Comparison of ENCODE assay signal across 22 cellular contexts in genomic region chr14:21543426-21544350, GRCh38. TPM values are rescaled to one million over a fixed set of nuclear protein-coding genes. Genes with fewer than 3 reads are reported as not detected.
A peak's percentile ranks its signal among the peaks of the same experiment; 100 is the strongest.
DNase-seq lines count a peak whose midpoint lies in the region; TF ChIP-seq lines count a peak whose summit lies in the region.
"Had no signal": no experiment of that assay in that cellular context is flagged by ENCODE, and none has a peak within 500 bp of the region (broad histone marks: within the 10 kb centered on the region; RNA-seq: fewer than 3 reads in every experiment).

No MANE protein-coding gene starts in this region.

- peak overlapping the region; percentile 44 for H3K27ac ChIP-seq in HUES48 (ENCODE audit: low read depth, low read length)
- H3K27ac ChIP-seq: adrenal gland, BLaER1, gastrocnemius medialis, KMS-11, SJCRH30, stomach had no signal

- peaks cover 33% of the 10 kb centered on the region for H3K4me1 ChIP-seq in HUES48 (ENCODE audit: control insufficient read depth, insufficient read depth, low read length)
- H3K4me1 ChIP-seq: adrenal gland, BLaER1, gastrocnemius medialis, SJCRH30, stomach had no signal

- TF ChIP-seq CTCF in glutamatergic neuron (IDR thresholded peaks at IDR 0.05; ENCODE audit: partially characterized antibody, unreplicated experiment) (no peak), progenitor cell of endocrine pancreas (IDR thresholded peaks at IDR 0.05; ENCODE audit: unreplicated experiment) (no peak)

- H3K4me3 Mint-ChIP-seq in glutamatergic neuron (ENCODE audit: unreplicated experiment) (peak overlapping the region; percentile 62), progenitor cell of endocrine pancreas (ENCODE audit: low read depth) (peak overlapping the region; percentile 57)

- H3K27ac Mint-ChIP-seq in glutamatergic neuron (ENCODE audit: unreplicated experiment): peak overlapping the region; percentile 90
- peak overlapping the region; percentile 68 for H3K27ac Mint-ChIP-seq in progenitor cell of endocrine pancreas

- H3K27me3 ChIP-seq in HUES48 (ENCODE audit: control insufficient read depth, insufficient read depth, low read length): no peaks in the 10 kb centered on the region
- H3K27me3 ChIP-seq: BLaER1, SJCRH30 had no signal

- DNase-seq in NCI-H2171 treated with DMSO at 0.1 percent for 48 hours (lab: John Stamatoyannopoulos, UW) (peak; percentile 95), glutamatergic neuron (peak; percentile 40), progenitor cell of endocrine pancreas (ENCODE audit: low spot score, unreplicated experiment) (no peak), NCI-H2029 (lab: John Stamatoyannopoulos, UW) (no peak), AML-193 (lab: John Stamatoyannopoulos, UW) (no peak), NOMO-1 (lab: John Stamatoyannopoulos, UW; ENCODE audit: unreplicated experiment in 2 of 2) (no peak)
- DNase-seq: activated CD4-positive, alpha-beta T cell treated with anti-CD3 and anti-CD28 coated beads, Interleukin-2, amount 50 U/mL, for 4 hours; adrenal gland; cerebellar nuclear complex; gastrocnemius medialis; kidney; NCI-H1930; posterior cingulate gyrus; SJCRH30; stimulated activated CD4-positive, alpha-beta T cell treated with anti-CD3 and anti-CD28 coated beads, Interleukin-12 subunit alpha, Interleukin-12 subunit beta, amount 100 ng/mL, for 4 hours; stomach had no signal

- H3K9me3 Mint-ChIP-seq in glutamatergic neuron (ENCODE audit: unreplicated experiment) (peaks cover 5% of the 10 kb centered on the region), progenitor cell of endocrine pancreas (ENCODE audit: low read depth) (no peaks in the 10 kb centered on the region)

- H3K36me3 Mint-ChIP-seq in glutamatergic neuron (ENCODE audit: unreplicated experiment): no peaks in the 10 kb centered on the region
- no peaks in the 10 kb centered on the region for H3K36me3 Mint-ChIP-seq in progenitor cell of endocrine pancreas (ENCODE audit: insufficient read depth)

- peaks cover 8% of the 10 kb centered on the region for H3K27me3 Mint-ChIP-seq in glutamatergic neuron (ENCODE audit: unreplicated experiment)
- H3K27me3 Mint-ChIP-seq in progenitor cell of endocrine pancreas: no peaks in the 10 kb centered on the region

- H3K4me3 ChIP-seq in HUES48 (ENCODE audit: low read depth, low read length): peak overlapping the region; percentile 39; the same call in 1 of the 2 replicates
- H3K4me3 ChIP-seq: adrenal gland, BLaER1, gastrocnemius medialis, SJCRH30, stomach had no signal

- H3K4me1 Mint-ChIP-seq in glutamatergic neuron (ENCODE audit: low read depth, unreplicated experiment) (peaks cover 9% of the 10 kb centered on the region), progenitor cell of endocrine pancreas (ENCODE audit: low read depth) (peaks cover 19% of the 10 kb centered on the region)

- H3K9ac ChIP-seq in HUES48 (ENCODE audit: low read depth, low read length): 0 out of 2 replicates have a peak overlapping the region, but pooled peaks have one; percentile 9
- H3K9ac ChIP-seq: BLaER1, KMS-11 had no signal

- H3K36me3 ChIP-seq in HUES48 (ENCODE audit: control insufficient read depth, insufficient read depth, low read length): no peaks in the 10 kb centered on the region
- H3K36me3 ChIP-seq: adrenal gland, BLaER1, gastrocnemius medialis, SJCRH30, stomach had no signal

- H3K9me3 ChIP-seq in HUES48 (ENCODE audit: control insufficient read depth, insufficient read depth, low read length): peaks cover 5% of the 10 kb centered on the region; the same call in 1 of the 2 replicates
- H3K9me3 ChIP-seq: adrenal gland, BLaER1, gastrocnemius medialis, SJCRH30, stomach had no signal

RNA-seq across cellular contexts. Expression of gene SALL2, which starts 17.5 kb away (rescaled TPM):
- total RNA-seq in glutamatergic neuron (ENCODE audit: unreplicated experiment) (62.9 TPM), progenitor cell of endocrine pancreas (83.5 and 89.2 TPM in 2 replicates)

RNA-seq across cellular contexts. Expression of gene METTL3, which starts 32.5 kb away (rescaled TPM):
- total RNA-seq in glutamatergic neuron (ENCODE audit: unreplicated experiment): 90.0 TPM
- 82.6 and 82.7 TPM in 2 replicates for total RNA-seq in progenitor cell of endocrine pancreas

RNA-seq across cellular contexts. Expression of gene OR10G3, which starts 36.2 kb away (rescaled TPM):
- total RNA-seq in glutamatergic neuron (ENCODE audit: unreplicated experiment) (not detected), progenitor cell of endocrine pancreas (not detected in 2 replicates)
- total RNA-seq: adrenal gland, Daoy, endothelial cell of umbilical vein, gastrocnemius medialis, kidney, mucosa of gallbladder, SJCRH30, stomach had no signal

Comparison
In these comparisons a context has a peak if more than half of its experiments do, and no peak if none do; other contexts are left out.
1. DNase-seq: peak in NCI-H2171 treated with DMSO at 0.1 percent for 48 hours (single experiment) and glutamatergic neuron (single experiment); none in progenitor cell of endocrine pancreas (single experiment), NCI-H2029 (single experiment), AML-193 (0 of 2) and NOMO-1 (0 of 2).